Comparison of ENCODE assay signal across 9 cellular contexts in the genomic region with DNA sequence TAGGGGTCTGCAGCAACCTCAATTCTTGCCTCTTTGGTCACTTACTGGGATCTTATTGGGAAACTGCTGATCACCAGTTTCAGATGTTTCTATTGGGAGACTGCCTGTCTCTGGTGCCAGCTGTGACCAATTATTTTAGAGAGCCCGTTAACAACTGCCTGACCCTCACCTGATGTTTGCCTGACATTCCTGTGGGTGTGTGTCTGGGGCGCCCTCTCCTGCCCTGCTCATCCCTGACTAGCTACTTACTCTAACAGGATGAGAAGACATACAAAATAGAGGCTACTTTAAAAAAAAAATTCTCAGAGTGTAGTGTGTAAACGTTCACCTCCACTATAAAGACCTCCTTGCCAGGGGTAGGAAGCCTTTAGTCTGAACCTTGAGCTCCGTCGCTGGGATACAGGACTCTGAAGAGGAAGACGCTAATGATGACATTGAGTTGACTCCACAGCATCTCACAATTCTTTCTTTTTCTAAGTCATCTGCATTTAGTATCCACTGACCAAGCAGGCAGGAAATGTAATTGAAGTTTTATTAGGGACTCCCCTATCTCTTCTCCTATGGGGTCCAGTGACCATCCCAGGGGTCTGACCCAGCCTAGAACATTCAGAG. TPM values are rescaled to one million over a fixed set of nuclear protein-coding genes. Genes with fewer than 3 reads are reported as not detected.
DNase-seq lines count a peak whose midpoint lies in the region; ATAC-seq and TF ChIP-seq lines count a peak whose summit lies in the region.
"Had no signal": no experiment of that assay in that cellular context is flagged by ENCODE, and none has a peak within 500 bp of the region (broad histone marks: within the 10 kb centered on the region; RNA-seq: fewer than 3 reads in every experiment).

No MANE protein-coding gene starts in this region.

- H3K27ac ChIP-seq in CD4-positive, CD25-positive, alpha-beta regulatory T cell (ENCODE audit: insufficient read depth, low read length, poor library complexity, severe bottlenecking) = peak overlapping the region; percentile 78

- peak overlapping the region; percentile 97 for H3K4me3 ChIP-seq in CD4-positive, CD25-positive, alpha-beta regulatory T cell (ENCODE audit: low read depth, low read length)
- peak overlapping the region; percentile 10 for H3K4me3 ChIP-seq in Loucy (ENCODE audit: low read length, poor library complexity, severe bottlenecking)

- no peaks in the 10 kb centered on the region for H3F3A ChIP-seq in Loucy (ENCODE audit: low read depth)

- ATAC-seq in CD4-positive, CD25-positive, alpha-beta regulatory T cell (ENCODE audit: low read depth in 2 of 2) = peak; percentile 7 to 24
- no peak for ATAC-seq in central memory CD8-positive, alpha-beta T cell (replicated peaks; ENCODE audit: extremely low read depth, poor library complexity, severe bottlenecking)
- ATAC-seq in GM21529 (IDR thresholded peaks at IDR 0.05; ENCODE audit: unreplicated experiment) (no peak), HG03520 (IDR thresholded peaks at IDR 0.05; ENCODE audit: unreplicated experiment) (no peak)

- peak overlapping the region; percentile 51; the same call in 1 of the 2 replicates for H2AFZ ChIP-seq in Loucy (ENCODE audit: low read length)

- peak overlapping the region; percentile 91 to 100 (median 96) for H3K4me3 Mint-ChIP-seq in CD4-positive, CD25-positive, alpha-beta regulatory T cell
- peak overlapping the region; percentile 81 for H3K4me3 Mint-ChIP-seq in central memory CD8-positive, alpha-beta T cell
- H3K4me3 Mint-ChIP-seq in osteocyte (ENCODE audit: unreplicated experiment) = no peak overlapping the region

- H3K9ac ChIP-seq in Loucy (ENCODE audit: low read depth, low read length, poor library complexity, severe bottlenecking) = peak overlapping the region; percentile 4

- TF ChIP-seq CTCF in Loucy (conservative IDR thresholded peaks at IDR 0.05; ENCODE audit: low read length) (peak; percentile 32), osteocyte (IDR thresholded peaks at IDR 0.05) (no peak)

- peak in 2 of 3 donors; percentile 24 to 57 for DNase-seq in CD4-positive, CD25-positive, alpha-beta regulatory T cell
- DNase-seq in central memory CD8-positive, alpha-beta T cell (ENCODE audit: low spot score in 2 of 2) = no peak
- DNase-seq in osteocyte (ENCODE audit: extremely low spot score, unreplicated experiment) (no peak), NCI-H1105 (lab: John Stamatoyannopoulos, UW) (no peak), NCI-H446 (lab: John Stamatoyannopoulos, UW) (no peak)
- DNase-seq: amniotic stem cell had no signal

- no peaks in the 10 kb centered on the region for H3K27me3 ChIP-seq in CD4-positive, CD25-positive, alpha-beta regulatory T cell (ENCODE audit: control insufficient read depth, insufficient read depth, low read length)
- H3K27me3 ChIP-seq in Loucy (ENCODE audit: insufficient read depth, low read length, poor library complexity, severe bottlenecking) = no peaks in the 10 kb centered on the region

- no peaks in the 10 kb centered on the region for H3K9me3 ChIP-seq in CD4-positive, CD25-positive, alpha-beta regulatory T cell (ENCODE audit: control insufficient read depth in 2 of 2, low read length in 2 of 2)
- H3K9me3 ChIP-seq in Loucy (ENCODE audit: insufficient read depth, low read depth, low read length) = no peaks in the 10 kb centered on the region

- H3K4me1 Mint-ChIP-seq in CD4-positive, CD25-positive, alpha-beta regulatory T cell = peaks cover 20 to 86% (median 55%) of the 10 kb centered on the region in 4 donors
- peaks cover 43% of the 10 kb centered on the region for H3K4me1 Mint-ChIP-seq in central memory CD8-positive, alpha-beta T cell
- H3K4me1 Mint-ChIP-seq in osteocyte (ENCODE audit: unreplicated experiment) = peaks cover 44% of the 10 kb centered on the region

- H4K20me1 ChIP-seq in Loucy (ENCODE audit: insufficient read depth, low read length, poor library complexity, severe bottlenecking) = no peaks in the 10 kb centered on the region

- H3K27me3 Mint-ChIP-seq in CD4-positive, CD25-positive, alpha-beta regulatory T cell = no peaks in the 10 kb centered on the region
- H3K27me3 Mint-ChIP-seq in central memory CD8-positive, alpha-beta T cell = no peaks in the 10 kb centered on the region
- no peaks in the 10 kb centered on the region for H3K27me3 Mint-ChIP-seq in osteocyte (ENCODE audit: unreplicated experiment)

- no peaks in the 10 kb centered on the region for H3K9me3 Mint-ChIP-seq in CD4-positive, CD25-positive, alpha-beta regulatory T cell
- no peaks in the 10 kb centered on the region for H3K9me3 Mint-ChIP-seq in central memory CD8-positive, alpha-beta T cell
- H3K9me3 Mint-ChIP-seq in osteocyte (ENCODE audit: unreplicated experiment) = no peaks in the 10 kb centered on the region

- peak overlapping the region; percentile 95 to 99 (median 97) for H3K27ac Mint-ChIP-seq in CD4-positive, CD25-positive, alpha-beta regulatory T cell
- peak overlapping the region; percentile 73 for H3K27ac Mint-ChIP-seq in central memory CD8-positive, alpha-beta T cell (ENCODE audit: low read depth)
- peak overlapping the region; percentile 91 for H3K27ac Mint-ChIP-seq in osteocyte (ENCODE audit: unreplicated experiment)

- H3K4me1 ChIP-seq in CD4-positive, CD25-positive, alpha-beta regulatory T cell (ENCODE audit: control insufficient read depth, insufficient read depth, low read length, poor library complexity, severe bottlenecking) = peaks cover 58% of the 10 kb centered on the region
- peaks cover 19% of the 10 kb centered on the region for H3K4me1 ChIP-seq in Loucy (ENCODE audit: insufficient read depth, low read length, poor library complexity, severe bottlenecking)

- H3K36me3 ChIP-seq in CD4-positive, CD25-positive, alpha-beta regulatory T cell (ENCODE audit: control insufficient read depth, insufficient read depth, low read length) = peaks cover 13% of the 10 kb centered on the region
- H3K36me3 ChIP-seq in Loucy (ENCODE audit: insufficient read depth, low read length) = no peaks in the 10 kb centered on the region

- no peaks in the 10 kb centered on the region for H3K9me2 ChIP-seq in Loucy (replicated peaks; ENCODE audit: low read depth, low read length)

- H3K79me2 ChIP-seq in Loucy (ENCODE audit: insufficient read depth, low read length) = no peaks in the 10 kb centered on the region

- peaks cover 22% of the 10 kb centered on the region for H3K36me3 Mint-ChIP-seq in CD4-positive, CD25-positive, alpha-beta regulatory T cell
- H3K36me3 Mint-ChIP-seq in central memory CD8-positive, alpha-beta T cell (ENCODE audit: insufficient read depth) = no peaks in the 10 kb centered on the region
- H3K36me3 Mint-ChIP-seq in osteocyte (ENCODE audit: unreplicated experiment) = no peaks in the 10 kb centered on the region

- peak overlapping the region; percentile 33 for H3K4me2 ChIP-seq in Loucy (ENCODE audit: low read depth, low read length, poor library complexity, severe bottlenecking)

RNA-seq across cellular contexts. Expression of gene DDR1, which starts 54.6 kb away (rescaled TPM):
- 5.0 TPM for total RNA-seq in CD4-positive, CD25-positive, alpha-beta regulatory T cell
- polyA plus RNA-seq in CD4-positive, CD25-positive, alpha-beta regulatory T cell = 1 to 10 TPM; 1.2 to 3.5 (median 1.9) TPM
- total RNA-seq in osteocyte = 130 and 146 TPM in 2 replicates

Comparison
In these comparisons a context has a peak if more than half of its experiments do, and no peak if none do; other contexts are left out.
1. ATAC-seq: peak in CD4-positive, CD25-positive, alpha-beta regulatory T cell (2 of 2); none in central memory CD8-positive, alpha-beta T cell (single experiment), GM21529 (single experiment) and HG03520 (single experiment).
2. DNase-seq: peak in CD4-positive, CD25-positive, alpha-beta regulatory T cell (2 of 3); none in central memory CD8-positive, alpha-beta T cell (0 of 2), osteocyte (single experiment), NCI-H1105 (single experiment) and NCI-H446 (0 of 2).
3. RNA of gene DDR1, which starts 54.6 kb away (total RNA-seq): 130 to 146 TPM in osteocyte; 5.0 TPM in CD4-positive, CD25-positive, alpha-beta regulatory T cell (single experiment); every median in the first group is over 10 times any median in the second.
4. Peak in every context shown above with its lines, with median percentiles within 50 percentile points of each other: H3K27ac Mint-ChIP-seq.